In genomic region chr14:93959239-93960107, GRCh38 we compare ENCODE assay signal across 8 cellular contexts. TPM values are rescaled to one million over a fixed set of nuclear protein-coding genes. Genes with fewer than 3 reads are reported as not detected.
DNase-seq lines count a peak whose midpoint lies in the region; ATAC-seq, FAIRE-seq and TF ChIP-seq lines count a peak whose summit lies in the region.

No MANE protein-coding gene starts in this region.

- H3K27ac ChIP-seq in Karpas-422 (ENCODE audit: low read length) (no peak overlapping the region), stomach smooth muscle (ENCODE audit: low read length) (peak overlapping the region; percentile 84)

- H3K27me3 Mint-ChIP-seq in activated CD4-positive, alpha-beta T cell treated with anti-CD3 and anti-CD28 coated beads, Interleukin-2, amount 10 ng/mL, durations not matched to agents 7 days and 5 days = no peaks in the 10 kb centered on the region
- no peaks in the 10 kb centered on the region for H3K27me3 Mint-ChIP-seq in naive B cell

- ATAC-seq in naive B cell (ENCODE audit: low read depth in 2 of 2) = peak; percentile 74 to 79

- H3K4me3 Mint-ChIP-seq in activated CD4-positive, alpha-beta T cell treated with anti-CD3 and anti-CD28 coated beads, Interleukin-2, amount 10 ng/mL, durations not matched to agents 7 days and 5 days = peak overlapping the region; percentile 51
- H3K4me3 Mint-ChIP-seq in naive B cell = peak overlapping the region in 7 of 8 donors; percentile 25 to 85 (median 70)

- peak; percentile 90 for DNase-seq in GM06990 (ENCODE audit: extremely low read depth, insufficient read length)
- peak; percentile 90 for DNase-seq in H54 (ENCODE audit: insufficient read length, low spot score)
- peak; percentile 80 for DNase-seq in Karpas-422
- peak; percentile 93 for DNase-seq in activated CD4-positive, alpha-beta T cell treated with anti-CD3 and anti-CD28 coated beads, Interleukin-2, amount 10 ng/mL, durations not matched to agents 7 days and 5 days
- peak; percentile 88 for DNase-seq in effector CD4-positive, alpha-beta T cell
- peak; percentile 80 for DNase-seq in naive B cell
- DNase-seq in NCI-H1092 treated with DMSO at 0.1 percent for 48 hours (lab: John Stamatoyannopoulos, UW) = no peak

- CTCF ChIA-PET in activated CD4-positive, alpha-beta T cell treated with anti-CD3 and anti-CD28 coated beads, Interleukin-2, amount 10 ng/mL, durations not matched to agents 7 days and 5 days (lab: Charles Lee) = interaction anchor here (0.9 to 14.5 kb wide), 6 partner anchors 9 to 92 kb away, joined by 3 to 173 read pairs (median 7); partner anchors contain the start of gene ASB2

- no peaks in the 10 kb centered on the region for H3K9me3 Mint-ChIP-seq in activated CD4-positive, alpha-beta T cell treated with anti-CD3 and anti-CD28 coated beads, Interleukin-2, amount 10 ng/mL, durations not matched to agents 7 days and 5 days
- no peaks in the 10 kb centered on the region for H3K9me3 Mint-ChIP-seq in naive B cell

- TF ChIP-seq CTCF in GM06990 (IDR thresholded peaks at IDR 0.05; ENCODE audit: insufficient read depth, low read length, poor library complexity, severe bottlenecking) = no peak

- peak overlapping the region; percentile 90 for H3K27ac Mint-ChIP-seq in activated CD4-positive, alpha-beta T cell treated with anti-CD3 and anti-CD28 coated beads, Interleukin-2, amount 10 ng/mL, durations not matched to agents 7 days and 5 days
- H3K27ac Mint-ChIP-seq in naive B cell = peak overlapping the region; percentile 88 to 98 (median 96)

- TF ChIP-seq POLR2A in H54 (IDR thresholded peaks at IDR 0.05; ENCODE audit: low read depth, low read length) = no peak

- no peaks in the 10 kb centered on the region for H4K20me1 ChIP-seq in Karpas-422 (ENCODE audit: insufficient read depth, low read depth, low read length)

- peaks cover 97% of the 10 kb centered on the region for H3K4me1 Mint-ChIP-seq in activated CD4-positive, alpha-beta T cell treated with anti-CD3 and anti-CD28 coated beads, Interleukin-2, amount 10 ng/mL, durations not matched to agents 7 days and 5 days
- H3K4me1 Mint-ChIP-seq in naive B cell = peaks cover 67 to 95% (median 93%) of the 10 kb centered on the region in 3 donors

- H2AFZ ChIP-seq in Karpas-422 (ENCODE audit: low read length) = no peak overlapping the region

- no peaks in the 10 kb centered on the region for H3K79me2 ChIP-seq in Karpas-422 (ENCODE audit: low read length)

- POLR2A ChIA-PET in activated CD4-positive, alpha-beta T cell treated with anti-CD3 and anti-CD28 coated beads, Interleukin-2, amount 10 ng/mL, durations not matched to agents 7 days and 5 days (lab: Charles Lee) = interaction anchor here (1.0 to 2.4 kb wide), 3 partner anchors 12 to 19 kb away, joined by 5 to 14 read pairs (median 6); no protein-coding TSS in a partner anchor

- no peaks in the 10 kb centered on the region for H3K9me2 ChIP-seq in Karpas-422 (replicated peaks; ENCODE audit: insufficient read depth, low read length)

- H3K4me2 ChIP-seq in Karpas-422 (ENCODE audit: low read depth, low read length, poor library complexity, severe bottlenecking) = peak overlapping the region; percentile 10

- no peaks in the 10 kb centered on the region for H3K27me3 ChIP-seq in GM06990 (replicated peaks; ENCODE audit: control insufficient read depth, insufficient read depth, low read length)
- H3K27me3 ChIP-seq in Karpas-422 (ENCODE audit: low read length) = no peaks in the 10 kb centered on the region
- no peaks in the 10 kb centered on the region for H3K27me3 ChIP-seq in stomach smooth muscle (ENCODE audit: control insufficient read depth in 1 of 2, insufficient read depth in 2 of 2, low read length in 2 of 2)

- H3K9ac ChIP-seq in Karpas-422 (ENCODE audit: low read length) (no peak overlapping the region), stomach smooth muscle (ENCODE audit: low read length in 2 of 2) (peak overlapping the region in 1 of 2 donors; percentile 29)

- peak; percentile 97 for FAIRE-seq in H54 (lab: Jason Lieb, UNC)

- H3K9me3 ChIP-seq in Karpas-422 (ENCODE audit: low read length) (no peaks in the 10 kb centered on the region), stomach smooth muscle (ENCODE audit: control insufficient read depth in 2 of 2, low read length in 2 of 2) (no peaks in the 10 kb centered on the region)

- H3K4me1 ChIP-seq in Karpas-422 (ENCODE audit: low read length) (peaks cover 34% of the 10 kb centered on the region), stomach smooth muscle (ENCODE audit: control insufficient read depth, insufficient read depth, low read length) (peaks cover 80% of the 10 kb centered on the region)

- no peaks in the 10 kb centered on the region for H3K36me3 ChIP-seq in GM06990 (ENCODE audit: control insufficient read depth, insufficient read depth, low read length)
- H3K36me3 ChIP-seq in Karpas-422 (ENCODE audit: insufficient read depth, low read length) = no peaks in the 10 kb centered on the region
- H3K36me3 ChIP-seq in stomach smooth muscle (ENCODE audit: control insufficient read depth in 2 of 2, insufficient read depth in 2 of 2, low read length in 2 of 2) = peaks cover 37% of the 10 kb centered on the region in 2 donors

- peaks cover 21% of the 10 kb centered on the region for H3K36me3 Mint-ChIP-seq in activated CD4-positive, alpha-beta T cell treated with anti-CD3 and anti-CD28 coated beads, Interleukin-2, amount 10 ng/mL, durations not matched to agents 7 days and 5 days (ENCODE audit: low read depth)
- H3K36me3 Mint-ChIP-seq in naive B cell = no peaks in the 10 kb centered on the region

- H3K4me3 ChIP-seq in GM06990 (replicated peaks; ENCODE audit: low read depth, low read length) (peak overlapping the region; percentile 24), Karpas-422 (ENCODE audit: low read length) (no peak overlapping the region), stomach smooth muscle (ENCODE audit: low read length in 2 of 2) (no peak overlapping the region)

RNA-seq across cellular contexts. Expression of gene ASB2, which starts 16.9 kb away (rescaled TPM):
- total RNA-seq in Karpas-422 (2014; rRNA removed; shearing (Covaris generic); ENCODE audit: low replicate concordance) = 0.69 and 2.3 TPM in 2 replicates
- 10 to 100 TPM; 20.7 to 21.1 TPM for total RNA-seq in activated CD4-positive, alpha-beta T cell treated with anti-CD3 and anti-CD28 coated beads, Interleukin-2, amount 10 ng/mL, durations not matched to agents 7 days and 5 days
- polyA plus RNA-seq in naive B cell (ENCODE audit: low read depth in 6 of 6) = under 1 TPM in 3 of 6 donors, not detected in 3; 0.18 to 0.62 (median 0.29) TPM

RNA-seq across cellular contexts. Expression of gene FAM181A, which starts 32.3 kb away (rescaled TPM):
- total RNA-seq in Karpas-422 (2014; rRNA removed; shearing (Covaris generic); ENCODE audit: low replicate concordance) = not detected in 2 replicates
- not detected for total RNA-seq in activated CD4-positive, alpha-beta T cell treated with anti-CD3 and anti-CD28 coated beads, Interleukin-2, amount 10 ng/mL, durations not matched to agents 7 days and 5 days
- not detected for polyA plus RNA-seq in naive B cell (ENCODE audit: low read depth in 6 of 6)

RNA-seq across cellular contexts. Expression of gene CCDC197, which starts 37.6 kb away (rescaled TPM):
- total RNA-seq in Karpas-422 (2014; rRNA removed; shearing (Covaris generic); ENCODE audit: low replicate concordance) = not detected in 2 replicates
- not detected for total RNA-seq in activated CD4-positive, alpha-beta T cell treated with anti-CD3 and anti-CD28 coated beads, Interleukin-2, amount 10 ng/mL, durations not matched to agents 7 days and 5 days
- polyA plus RNA-seq in naive B cell (ENCODE audit: low read depth in 6 of 6) = not detected
